Comparison of ENCODE assay signal across 9 cellular contexts in the genomic region with DNA sequence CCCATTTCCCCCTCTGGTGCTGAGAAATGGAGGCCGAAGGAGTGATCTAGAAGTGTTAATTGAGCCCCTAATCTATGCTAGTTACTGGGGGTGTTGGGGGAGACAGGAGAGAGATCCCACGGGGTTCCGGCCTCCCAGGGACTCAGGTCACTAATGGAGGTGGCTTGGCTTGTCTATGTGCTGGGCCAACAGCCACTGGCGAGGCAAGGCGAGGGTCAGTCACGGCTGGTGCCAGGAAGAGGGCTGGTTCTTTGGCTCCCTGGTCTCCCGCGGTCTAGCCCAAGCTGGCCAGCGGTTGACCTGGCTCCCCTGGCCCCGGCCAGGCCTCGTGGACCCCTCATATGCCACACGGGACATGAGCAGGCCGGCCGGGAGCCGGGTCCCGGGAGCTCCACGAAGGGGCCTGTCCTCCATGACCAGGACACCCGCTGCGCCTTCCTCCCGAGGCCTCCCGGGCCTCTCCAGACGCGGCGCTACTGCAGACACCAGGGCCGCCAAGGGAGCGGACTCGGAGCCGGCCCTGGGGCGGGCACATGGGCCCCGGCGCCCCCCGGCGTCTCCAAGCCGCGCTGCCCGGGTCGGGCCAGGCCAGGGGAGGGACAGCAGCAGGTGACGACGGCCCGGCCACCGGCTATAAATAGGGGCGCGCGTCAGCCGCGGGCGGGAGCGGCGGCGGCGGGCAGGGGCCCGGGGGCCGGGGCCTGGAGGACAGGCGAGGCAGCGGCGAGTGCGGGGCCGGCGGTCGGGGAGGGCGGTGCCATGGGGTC. TPM values are rescaled to one million over a fixed set of nuclear protein-coding genes. Genes with fewer than 3 reads are reported as not detected.
DNase-seq lines count a peak whose midpoint lies in the region; ATAC-seq and TF ChIP-seq lines count a peak whose summit lies in the region.
"Had no signal": no experiment of that assay in that cellular context is flagged by ENCODE, and none has a peak within 500 bp of the region (broad histone marks: within the 10 kb centered on the region; RNA-seq: fewer than 3 reads in every experiment).

Gene ALPK3 (plus strand): TSS at position 663 of the 767 bp plus-strand sequence. CDS start 97 bp downstream, at position 760.

- H3K27me3 ChIP-seq in body of pancreas (no peaks in the 10 kb centered on the region), sigmoid colon (no peaks in the 10 kb centered on the region), Karpas-422 (ENCODE audit: low read length) (no peaks in the 10 kb centered on the region)

- DNase-seq in GM13976 (ENCODE audit: low spot score) = peak; percentile 59
- DNase-seq in body of pancreas = peak; percentile 65 to 83 (median 69)
- DNase-seq in iPS-NIHi7 (ENCODE audit: extremely low spot score) = peak; percentile 85
- peak; percentile 85 for DNase-seq in sigmoid colon
- DNase-seq in activated T-helper 2 cell treated with anti-CD3 and anti-CD28 coated beads, Interferon-gamma antibody, Interleukin-2, Interleukin-4, amounts not matched to agents 10 μg/mL and 5 μg/mL and 100 μg/mL, durations not matched to agents 14 hours and 24 hours and 36 hours (ENCODE audit: low spot score) = no peak
- no peak for DNase-seq in Karpas-422
- DNase-seq in NCI-H146 (lab: John Stamatoyannopoulos, UW) = no peak

- no peak within 1 kb of the TSS for H3K9ac ChIP-seq in Karpas-422 (ENCODE audit: low read length)

- H3K9me3 ChIP-seq in body of pancreas (no peaks in the 10 kb centered on the region), sigmoid colon (no peaks in the 10 kb centered on the region), Karpas-422 (ENCODE audit: low read length) (no peaks in the 10 kb centered on the region)

- no peak within 1 kb of the TSS for H2AFZ ChIP-seq in Karpas-422 (ENCODE audit: low read length)

- TF ChIP-seq POLR2A in body of pancreas (IDR thresholded peaks at IDR 0.05) (peak in 1 of 3 donors; percentile 26), sigmoid colon (IDR thresholded peaks at IDR 0.05) (no peak)

- H3K4me3 ChIP-seq in body of pancreas (no peak within 1 kb of the TSS), sigmoid colon (peak within 1 kb of the TSS; percentile 32 to 66 (median 50)), Karpas-422 (ENCODE audit: low read length) (no peak within 1 kb of the TSS)

- H3K36me3 Mint-ChIP-seq in activated T-helper 2 cell treated with anti-CD3 and anti-CD28 coated beads, Interferon-gamma antibody, Interleukin-2, Interleukin-4, amounts not matched to agents 10 μg/mL and 5 μg/mL and 100 μg/mL, durations not matched to agents 14 hours and 24 hours and 36 hours (ENCODE audit: low read depth) = no peaks in the 10 kb centered on the region

- ATAC-seq in body of pancreas (peak; percentile 65), GM18870 (IDR thresholded peaks at IDR 0.05; ENCODE audit: unreplicated experiment) (no peak)

- H3K36me3 ChIP-seq in body of pancreas (replicated peaks in 1 of 2; ENCODE audit: insufficient read depth in 1 of 2, low read depth in 2 of 2) (no peaks in the 10 kb centered on the region), sigmoid colon (no peaks in the 10 kb centered on the region), Karpas-422 (ENCODE audit: insufficient read depth, low read length) (no peaks in the 10 kb centered on the region)

- peaks cover 6% of the 10 kb centered on the region for H3K4me1 Mint-ChIP-seq in activated T-helper 2 cell treated with anti-CD3 and anti-CD28 coated beads, Interferon-gamma antibody, Interleukin-2, Interleukin-4, amounts not matched to agents 10 μg/mL and 5 μg/mL and 100 μg/mL, durations not matched to agents 14 hours and 24 hours and 36 hours (ENCODE audit: low read depth)

- TF ChIP-seq EP300 in sigmoid colon (IDR thresholded peaks at IDR 0.05) = no peak

- intact Hi-C loops in body of pancreas (cut with DNase I) (no loop called here), sigmoid colon (cut with DNase I) (loop anchor here (2.0 to 5.0 kb wide), 2 partner anchors 68 to 165 kb away; partner anchors contain the start of genes WDR73 and ZNF592)
- intact Hi-C loops in activated T-helper 2 cell treated with anti-CD3 and anti-CD28 coated beads, Interferon-gamma antibody, Interleukin-2, Interleukin-4, amounts not matched to agents 10 μg/mL and 5 μg/mL and 100 μg/mL, durations not matched to agents 14 hours and 24 hours and 36 hours (cut with micrococcal nuclease) = no loop called here

- TF ChIP-seq CTCF in GM13976 (IDR thresholded peaks at IDR 0.05; ENCODE audit: borderline replicate concordance, control extremely low read depth, extremely low read depth, insufficient read depth, missing control alignments) (no peak), body of pancreas (IDR thresholded peaks at IDR 0.05) (peak in 2 of 7 experiments; percentile 10 to 53), sigmoid colon (IDR thresholded peaks at IDR 0.05) (no peak)

- H3K4me1 ChIP-seq in body of pancreas = peaks cover 28% of the 10 kb centered on the region
- peaks cover 0 to 51% (median 49%) of the 10 kb centered on the region in 4 donors for H3K4me1 ChIP-seq in sigmoid colon
- H3K4me1 ChIP-seq in Karpas-422 (ENCODE audit: low read length) = no peaks in the 10 kb centered on the region

- H3K27ac Mint-ChIP-seq in activated T-helper 2 cell treated with anti-CD3 and anti-CD28 coated beads, Interferon-gamma antibody, Interleukin-2, Interleukin-4, amounts not matched to agents 10 μg/mL and 5 μg/mL and 100 μg/mL, durations not matched to agents 14 hours and 24 hours and 36 hours = no peak within 1 kb of the TSS
- H3K27ac Mint-ChIP-seq: stimulated activated naive CD8-positive, alpha-beta T cell treated with anti-CD3 and anti-CD28 coated beads, Interleukin-15, Interleukin-2, amounts not matched to agents 100 ng/mL and 50 ng/mL, for 24 hours had no signal

- no peaks in the 10 kb centered on the region for H3K9me2 ChIP-seq in Karpas-422 (replicated peaks; ENCODE audit: insufficient read depth, low read length)

- no peak within 1 kb of the TSS for H3K4me2 ChIP-seq in Karpas-422 (ENCODE audit: low read depth, low read length, poor library complexity, severe bottlenecking)

- no peaks in the 10 kb centered on the region for H3K9me3 Mint-ChIP-seq in activated T-helper 2 cell treated with anti-CD3 and anti-CD28 coated beads, Interferon-gamma antibody, Interleukin-2, Interleukin-4, amounts not matched to agents 10 μg/mL and 5 μg/mL and 100 μg/mL, durations not matched to agents 14 hours and 24 hours and 36 hours
- H3K9me3 Mint-ChIP-seq: stimulated activated naive CD8-positive, alpha-beta T cell treated with anti-CD3 and anti-CD28 coated beads, Interleukin-15, Interleukin-2, amounts not matched to agents 100 ng/mL and 50 ng/mL, for 24 hours had no signal

- peak within 1 kb of the TSS; percentile 76 to 82 (median 79) for H3K27ac ChIP-seq in body of pancreas
- H3K27ac ChIP-seq in sigmoid colon = peak within 1 kb of the TSS; percentile 76 to 94 (median 86)
- no peak within 1 kb of the TSS for H3K27ac ChIP-seq in Karpas-422 (ENCODE audit: low read length)

- WGBS in body of pancreas, 2 donors = 29 to 98% methylated on average over 6 to 54 of the region's 61 CpGs
- 16 to 27% methylated on average over 61 of the region's 61 CpGs for WGBS in sigmoid colon, 2 donors

- peaks cover 6% of the 10 kb centered on the region for H3K27me3 Mint-ChIP-seq in activated T-helper 2 cell treated with anti-CD3 and anti-CD28 coated beads, Interferon-gamma antibody, Interleukin-2, Interleukin-4, amounts not matched to agents 10 μg/mL and 5 μg/mL and 100 μg/mL, durations not matched to agents 14 hours and 24 hours and 36 hours (ENCODE audit: low read depth)

- in situ Hi-C loops in GM13976 (cut with MboI; ENCODE audit: low sequenced_read_pairs, unreplicated experiment) = no loop called here

- no peak within 1 kb of the TSS for H3K4me3 Mint-ChIP-seq in activated T-helper 2 cell treated with anti-CD3 and anti-CD28 coated beads, Interferon-gamma antibody, Interleukin-2, Interleukin-4, amounts not matched to agents 10 μg/mL and 5 μg/mL and 100 μg/mL, durations not matched to agents 14 hours and 24 hours and 36 hours (ENCODE audit: low read depth)
- H3K4me3 Mint-ChIP-seq: stimulated activated naive CD8-positive, alpha-beta T cell treated with anti-CD3 and anti-CD28 coated beads, Interleukin-15, Interleukin-2, amounts not matched to agents 100 ng/mL and 50 ng/mL, for 24 hours had no signal

- H3K79me2 ChIP-seq in Karpas-422 (ENCODE audit: low read length) = no peaks in the 10 kb centered on the region

- H4K20me1 ChIP-seq in Karpas-422 (ENCODE audit: insufficient read depth, low read depth, low read length) = no peaks in the 10 kb centered on the region

RNA-seq across cellular contexts. Expression of gene ALPK3, which starts in this region (rescaled TPM):
- total RNA-seq in body of pancreas (10 to 100 TPM in 1 of 2 donors, 1 to 10 TPM in 1; 7.8 to 15.8 TPM), sigmoid colon (10 to 100 TPM in 2 of 4 donors, 1 to 10 TPM in 2; 3.9 to 41.0 (median 14.2) TPM)
- 1 to 10 TPM in 1 of 3 donors, under 1 TPM in 2; under 0.01 to 2.4 (median under 0.01) TPM for polyA plus RNA-seq in sigmoid colon
- total RNA-seq in activated T-helper 2 cell treated with anti-CD3 and anti-CD28 coated beads, Interferon-gamma antibody, Interleukin-2, Interleukin-4, amounts not matched to agents 10 μg/mL and 5 μg/mL and 100 μg/mL, durations not matched to agents 14 hours and 24 hours and 36 hours = 0.34 TPM in 2 replicates
- total RNA-seq in Karpas-422 (2014; rRNA removed; shearing (Covaris generic); ENCODE audit: low replicate concordance) = under 0.01 and 0.07 TPM in 2 replicates

Comparison
In these comparisons a context has a peak if more than half of its experiments do, and no peak if none do; other contexts are left out.
1. DNase-seq: peak in GM13976 (single experiment), body of pancreas (4 of 4), iPS-NIHi7 (single experiment) and sigmoid colon (single experiment); none in activated T-helper 2 cell treated with anti-CD3 and anti-CD28 coated beads, Interferon-gamma antibody, Interleukin-2, Interleukin-4, amounts not matched to agents 10 μg/mL and 5 μg/mL and 100 μg/mL, durations not matched to agents 14 hours and 24 hours and 36 hours (single experiment), Karpas-422 (single experiment) and NCI-H146 (single experiment).
2. H3K4me3 ChIP-seq: peak in sigmoid colon (4 of 4); none in body of pancreas (0 of 2) and Karpas-422 (single experiment).